ENCODE assay signal across 1 cellular context in genomic region chr2:25254961-25255360, GRCh38.
TF ChIP-seq lines count a peak whose summit lies in the region.

No MANE protein-coding gene starts in this region.

TF ChIP-seq in HepG2, 621 proteins besides CTCF, POLR2A, EP300 and RAD21:
- TF ChIP-seq ATF6 (CRISPR knock-in tag; conservative IDR thresholded peaks at IDR 0.05), result no peak
- no peak for TF ChIP-seq ZSCAN5A (CRISPR knock-in tag; IDR thresholded peaks at IDR 0.05; ENCODE audit: borderline replicate concordance)
- no peak for TF ChIP-seq IRF2 (CRISPR knock-in tag; IDR thresholded peaks at IDR 0.05)
- TF ChIP-seq RCOR2 (CRISPR knock-in tag; IDR thresholded peaks at IDR 0.05), result no peak
- TF ChIP-seq NCOA1 (CRISPR knock-in tag; IDR thresholded peaks at IDR 0.05), result no peak
- TF ChIP-seq SOX6 (IDR thresholded peaks at IDR 0.05), result no peak
- no peak for TF ChIP-seq SOX6 (CRISPR knock-in tag; IDR thresholded peaks at IDR 0.05)
- TF ChIP-seq SRSF4 (IDR thresholded peaks at IDR 0.05; ENCODE audit: low read depth, low read length, poor library complexity, severe bottlenecking), result no peak
- TF ChIP-seq FOXO4 (CRISPR knock-in tag; conservative IDR thresholded peaks at IDR 0.05), result no peak
- TF ChIP-seq NR2F2 (IDR thresholded peaks at IDR 0.05; ENCODE audit: borderline replicate concordance, low read depth), result no peak
- no peak for TF ChIP-seq JUN (CRISPR knock-in tag; IDR thresholded peaks at IDR 0.05)
- no peak for TF ChIP-seq EHMT2 (IDR thresholded peaks at IDR 0.05; ENCODE audit: borderline replicate concordance, low read depth, low read length)
- no peak for TF ChIP-seq ZNF672 (CRISPR knock-in tag; IDR thresholded peaks at IDR 0.05)
- TF ChIP-seq YEATS4 (CRISPR knock-in tag; IDR thresholded peaks at IDR 0.05; ENCODE audit: borderline replicate concordance), result no peak
- TF ChIP-seq SRF (IDR thresholded peaks at IDR 0.05; ENCODE audit: low read depth, low read length), result no peak
- no peak for TF ChIP-seq MTERF4 (CRISPR knock-in tag; IDR thresholded peaks at IDR 0.05)
- TF ChIP-seq PHF21A (CRISPR knock-in tag; IDR thresholded peaks at IDR 0.05), result no peak
- TF ChIP-seq RBM39 (IDR thresholded peaks at IDR 0.05; ENCODE audit: low read depth, low read length, poor library complexity, severe bottlenecking), result no peak
- no peak for TF ChIP-seq ZNF7 (CRISPR knock-in tag; IDR thresholded peaks at IDR 0.05)
- no peak for TF ChIP-seq ATF1 (CRISPR knock-in tag; IDR thresholded peaks at IDR 0.05)
